In genomic region chr2:54454922-54455583, GRCh38 we compare ENCODE assay signal across 8 cellular contexts. TPM values are rescaled to one million over a fixed set of nuclear protein-coding genes. Genes with fewer than 3 reads are reported as not detected.
DNase-seq lines count a peak whose midpoint lies in the region; ATAC-seq and TF ChIP-seq lines count a peak whose summit lies in the region.

No MANE protein-coding gene starts in this region.

- no peaks in the 10 kb centered on the region for H3K9me2 ChIP-seq in OCI-LY7 (ENCODE audit: insufficient read depth, low read length)

- H3K27ac ChIP-seq in OCI-LY7 (ENCODE audit: low read depth, low read length, poor library complexity, severe bottlenecking) (no peak overlapping the region), ectodermal cell (ENCODE audit: insufficient read depth, low read depth, low read length, poor library complexity, severe bottlenecking) (peak overlapping the region; percentile 74), muscle layer of duodenum (ENCODE audit: low read length) (peak overlapping the region; percentile 80)

- peaks cover 12% of the 10 kb centered on the region; the same call in 1 of the 2 replicates for H3K4me1 ChIP-seq in Caco-2
- peaks cover 15% of the 10 kb centered on the region for H3K4me1 ChIP-seq in OCI-LY7 (ENCODE audit: insufficient read depth, low read length, poor library complexity, severe bottlenecking)
- H3K4me1 ChIP-seq in ectodermal cell (ENCODE audit: control insufficient read depth, insufficient read depth, low read length) = peaks cover 4% of the 10 kb centered on the region
- H3K4me1 ChIP-seq in muscle layer of duodenum (ENCODE audit: control insufficient read depth in 1 of 2, insufficient read depth in 2 of 2, low read length in 2 of 2) = peaks cover 0 to 21% of the 10 kb centered on the region in 2 donors

- intact Hi-C loops in Caco-2 (cut with micrococcal nuclease; ENCODE audit: unreplicated experiment) (loop anchor here (5.0 kb wide), 3 partner anchors 123 to 338 kb away; partner anchors contain the start of gene ACYP2), OCI-LY7 (cut with micrococcal nuclease; ENCODE audit: unreplicated experiment) (no loop called here)

- H3K27me3 ChIP-seq in Caco-2 (replicated peaks; ENCODE audit: control insufficient read depth, insufficient read depth, low read length) (no peaks in the 10 kb centered on the region), ectodermal cell (ENCODE audit: control insufficient read depth, insufficient read depth, low read length, poor library complexity, severe bottlenecking) (peaks cover 36% of the 10 kb centered on the region), muscle layer of duodenum (ENCODE audit: low read depth, low read length) (peaks cover 4% of the 10 kb centered on the region)

- TSS peak; percentile 91 for BruUV-seq in Caco-2 (replicated peaks; lab: Mats Ljungman, UMichigan)
- no TSS peak for BruUV-seq in OCI-LY7 (replicated peaks; lab: Mats Ljungman, UMichigan)

- peak overlapping the region; percentile 25 for H3K27ac Mint-ChIP-seq in Caco-2 (ENCODE audit: unreplicated experiment)

- H3K79me2 ChIP-seq in OCI-LY7 (ENCODE audit: insufficient read depth, low read depth, low read length) = no peaks in the 10 kb centered on the region

- peak overlapping the region; percentile 85 for H3K4me3 Mint-ChIP-seq in Caco-2 (ENCODE audit: unreplicated experiment)

- DNase-seq in Caco-2 (peak in 1 of 2 experiments; percentile 48), OCI-LY7 (ENCODE audit: low spot score) (no peak), GM03348 (ENCODE audit: low spot score) (no peak), NK-92 (lab: John Stamatoyannopoulos, UW; ENCODE audit: unreplicated experiment) (no peak)
- DNase-seq in activated CD4-positive, alpha-beta T cell treated with anti-CD3 and anti-CD28 coated beads for 1 hour = no peak

- peaks cover 21% of the 10 kb centered on the region for H3K4me1 Mint-ChIP-seq in Caco-2 (ENCODE audit: low read depth, unreplicated experiment)

- peak overlapping the region; percentile 91 for H3K4me2 ChIP-seq in OCI-LY7 (ENCODE audit: low read length)

- no peak for ATAC-seq in GM18861 (IDR thresholded peaks at IDR 0.05; ENCODE audit: unreplicated experiment)

- H3K36me3 Mint-ChIP-seq in Caco-2 (ENCODE audit: insufficient read depth, unreplicated experiment) = peaks cover 12% of the 10 kb centered on the region

- no peaks in the 10 kb centered on the region for H3K36me3 ChIP-seq in Caco-2 (ENCODE audit: control insufficient read depth, insufficient read depth, low read length)
- no peaks in the 10 kb centered on the region for H3K36me3 ChIP-seq in OCI-LY7 (ENCODE audit: insufficient read depth, low read length)
- no peaks in the 10 kb centered on the region for H3K36me3 ChIP-seq in ectodermal cell (ENCODE audit: control insufficient read depth, insufficient read depth, low read length)
- no peaks in the 10 kb centered on the region for H3K36me3 ChIP-seq in muscle layer of duodenum (ENCODE audit: control insufficient read depth in 1 of 2, insufficient read depth in 2 of 2, low read length in 2 of 2)

- WGBS in ectodermal cell, 2 experiments = 5 to 6% methylated on average over 22 of the region's 22 CpGs

- no peaks in the 10 kb centered on the region for H4K20me1 ChIP-seq in OCI-LY7 (ENCODE audit: insufficient read depth, low read length)

- H3K27me3 Mint-ChIP-seq in Caco-2 (ENCODE audit: insufficient read depth, unreplicated experiment) = no peaks in the 10 kb centered on the region

- H3K9me3 ChIP-seq in Caco-2 = no peaks in the 10 kb centered on the region
- H3K9me3 ChIP-seq in OCI-LY7 (ENCODE audit: low read length) = no peaks in the 10 kb centered on the region
- H3K9me3 ChIP-seq in ectodermal cell (ENCODE audit: control insufficient read depth, low read length) = no peaks in the 10 kb centered on the region
- no peaks in the 10 kb centered on the region for H3K9me3 ChIP-seq in muscle layer of duodenum (ENCODE audit: control insufficient read depth in 1 of 2, low read length in 2 of 2)

- no peaks in the 10 kb centered on the region for H3K9me3 Mint-ChIP-seq in Caco-2 (ENCODE audit: unreplicated experiment)

- CTCF ChIA-PET in Caco-2 (lab: Charles Lee) (interaction anchor here (0.7 kb wide), 1 partner anchor 16 kb away, joined by 6 read pairs; no protein-coding TSS in a partner anchor), OCI-LY7 (lab: Charles Lee; ENCODE audit: unreplicated experiment) (no interaction called here)

- H3K4me3 ChIP-seq in Caco-2 (ENCODE audit: low read depth, low read length) (peak overlapping the region; percentile 77), OCI-LY7 (ENCODE audit: low read depth, low read length, poor library complexity, severe bottlenecking) (no peak overlapping the region), ectodermal cell (ENCODE audit: insufficient read depth, low read depth, low read length) (peak overlapping the region; percentile 70), muscle layer of duodenum (ENCODE audit: low read depth in 1 of 2, low read length in 2 of 2) (peak overlapping the region; percentile 76 to 81)

- POLR2A ChIA-PET in Caco-2 (lab: Charles Lee) = no interaction called here
- POLR2A ChIA-PET in OCI-LY7 (lab: Charles Lee) = no interaction called here

- no peak for TF ChIP-seq CTCF in Caco-2 (IDR thresholded peaks at IDR 0.05; ENCODE audit: insufficient read depth in 1 of 2, low read depth in 1 of 2, low read length in 1 of 2, severe bottlenecking in 1 of 2, unreplicated experiment in 1 of 2)
- TF ChIP-seq CTCF in OCI-LY7 (conservative IDR thresholded peaks at IDR 0.05; ENCODE audit: low read length) = no peak

- H2AFZ ChIP-seq in OCI-LY7 (ENCODE audit: low read length) = peak overlapping the region; percentile 51; the same call in 1 of the 2 replicates

RNA-seq across cellular contexts. Expression of gene SPTBN1, which starts 1.1 kb away (rescaled TPM):
- 361 and 383 TPM in 2 replicates for total RNA-seq in Caco-2 (2022)
- 183 and 200 TPM in 2 replicates for total RNA-seq in OCI-LY7 (2014; rRNA removed; shearing (Covaris generic))
- total RNA-seq in OCI-LY7 (2022) = 132 and 160 TPM in 2 replicates
- polyA plus RNA-seq in ectodermal cell (2013, experiment 1 of 4) = 70.7 TPM
- polyA plus RNA-seq in ectodermal cell (2013, experiment 2 of 4) = 76.9 TPM
- 59.5 TPM for polyA plus RNA-seq in ectodermal cell (2013, experiment 3 of 4)
- 64.8 TPM for polyA plus RNA-seq in ectodermal cell (2013, experiment 4 of 4)
